In genomic region chr1:61517345-61517744, GRCh38 we compare ENCODE assay signal across 3 cellular contexts.
A peak's percentile ranks its signal among the peaks of the same experiment; 100 is the strongest.
TF ChIP-seq lines count a peak whose summit lies in the region.

No MANE protein-coding gene starts in this region.

TF ChIP-seq in A549, 52 proteins besides CTCF, POLR2A, EP300 and RAD21:
- TF ChIP-seq MAFK (IDR thresholded peaks at IDR 0.05; ENCODE audit: partially characterized antibody) = peak; percentile 85
- no peak for TF ChIP-seq BHLHE40 (IDR thresholded peaks at IDR 0.05; ENCODE audit: low read depth, low read length)

TF ChIP-seq in IMR-90, 13 proteins besides CTCF, POLR2A, EP300 and RAD21:
- TF ChIP-seq MAFK (IDR thresholded peaks at IDR 0.05; ENCODE audit: low read depth, low read length) (peak; percentile 78), BHLHE40 (IDR thresholded peaks at IDR 0.05; ENCODE audit: low read depth, low read length) (no peak), RCOR1 (IDR thresholded peaks at IDR 0.05; ENCODE audit: insufficient replicate concordance, low read length) (no peak), SMC3 (IDR thresholded peaks at IDR 0.05; ENCODE audit: low read depth, low read length) (no peak), CEBPB (IDR thresholded peaks at IDR 0.05; ENCODE audit: low read depth, low read length) (no peak), USF2 (IDR thresholded peaks at IDR 0.05; ENCODE audit: low read depth, low read length) (no peak), ELK1 (IDR thresholded peaks at IDR 0.05; ENCODE audit: borderline replicate concordance, low read depth, low read length) (no peak)
TF ChIP-seq in IMR-90: peak in this region for 1.

TF ChIP-seq in K562, 482 proteins besides CTCF, POLR2A, EP300 and RAD21:
- TF ChIP-seq MCM2 (IDR thresholded peaks at IDR 0.05; ENCODE audit: low read depth) (no peak), C11orf30 (IDR thresholded peaks at IDR 0.05; ENCODE audit: low read depth) (peak; percentile 79), MAFF (IDR thresholded peaks at IDR 0.05; ENCODE audit: low read length) (peak; percentile 65), ZNF316 (IDR thresholded peaks at IDR 0.05) (peak; percentile 86), MCM7 (IDR thresholded peaks at IDR 0.05) (no peak), ZBTB12 (CRISPR knock-in tag; IDR thresholded peaks at IDR 0.05) (no peak), ATF4 (CRISPR knock-in tag; IDR thresholded peaks at IDR 0.05) (no peak), ZNF764 (CRISPR knock-in tag; IDR thresholded peaks at IDR 0.05; ENCODE audit: low read depth) (no peak), CHCHD3 (CRISPR knock-in tag; IDR thresholded peaks at IDR 0.05) (no peak), KLF10 (CRISPR knock-in tag; IDR thresholded peaks at IDR 0.05) (no peak), TCF7L2 (IDR thresholded peaks at IDR 0.05; ENCODE audit: low read depth, low read length) (no peak), MAFK (IDR thresholded peaks at IDR 0.05; ENCODE audit: low read length) (peak; percentile 73), ZBTB5 (IDR thresholded peaks at IDR 0.05) (no peak), NELFE (IDR thresholded peaks at IDR 0.05; ENCODE audit: insufficient read depth, insufficient read length) (no peak), ASH1L (IDR thresholded peaks at IDR 0.05; ENCODE audit: borderline replicate concordance, low read depth, partially characterized antibody) (no peak), ZNF445 (CRISPR knock-in tag; IDR thresholded peaks at IDR 0.05; ENCODE audit: low read depth) (no peak), NUFIP1 (IDR thresholded peaks at IDR 0.05; ENCODE audit: partially characterized antibody) (no peak), ARID4B (CRISPR knock-in tag; IDR thresholded peaks at IDR 0.05) (no peak), MAFG (tag; conservative IDR thresholded peaks at IDR 0.05) (peak; percentile 81), SMC3 (conservative IDR thresholded peaks at IDR 0.05; ENCODE audit: insufficient read depth, low read depth, low read length) (no peak), PRMT5 (CRISPR knock-in tag; IDR thresholded peaks at IDR 0.05) (no peak)
